In genomic region chr1:210332719-210333398, GRCh38 we compare ENCODE assay signal across 9 cellular contexts. TPM values are rescaled to one million over a fixed set of nuclear protein-coding genes. Genes with fewer than 3 reads are reported as not detected.
DNase-seq lines count a peak whose midpoint lies in the region; ATAC-seq and TF ChIP-seq lines count a peak whose summit lies in the region.
"Had no signal": no experiment of that assay in that cellular context is flagged by ENCODE, and none has a peak within 500 bp of the region (broad histone marks: within the 10 kb centered on the region; RNA-seq: fewer than 3 reads in every experiment).

No MANE protein-coding gene starts in this region.

- H3K4me1 ChIP-seq in foreskin keratinocyte (peaks cover 8% of the 10 kb centered on the region), BE2C (peaks cover 7% of the 10 kb centered on the region), right cardiac atrium (ENCODE audit: control insufficient read depth, insufficient read depth, low read length) (no peaks in the 10 kb centered on the region), A673 (ENCODE audit: insufficient read depth, low read length, poor library complexity, severe bottlenecking) (peaks cover 11% of the 10 kb centered on the region)

- DNase-seq in RPMI8226 (peak; percentile 23), foreskin keratinocyte (peak; percentile 78 to 80), left ventricle myocardium superior (no peak), BE2C (no peak), right cardiac atrium (no peak), A673 (ENCODE audit: low spot score) (no peak)

- ATAC-seq in GM19023 (IDR thresholded peaks at IDR 0.05; ENCODE audit: unreplicated experiment): peak; percentile 81
- ATAC-seq in HG02870 (IDR thresholded peaks at IDR 0.05; ENCODE audit: unreplicated experiment): peak; percentile 77
- ATAC-seq in foreskin keratinocyte: peak; percentile 60
- no peak for ATAC-seq in left ventricle myocardium superior
- no peak for ATAC-seq in right cardiac atrium
- ATAC-seq: Panc1 had no signal

- H3K4me3 ChIP-seq in BE2C (ENCODE audit: low read depth, low read length): no peak overlapping the region
- no peak overlapping the region for H3K4me3 ChIP-seq in right cardiac atrium (ENCODE audit: low read length)
- no peak overlapping the region for H3K4me3 ChIP-seq in A673 (ENCODE audit: low read depth, low read length, poor library complexity, severe bottlenecking)

- intact Hi-C loops in left ventricle myocardium superior (cut with micrococcal nuclease) (no loop called here), right cardiac atrium (cut with DNase I) (no loop called here), A673 (cut with micrococcal nuclease; ENCODE audit: unreplicated experiment) (no loop called here)

- no peaks in the 10 kb centered on the region for H3K36me3 ChIP-seq in BE2C
- H3K36me3 ChIP-seq in A673 (ENCODE audit: insufficient read depth, low read length, poor library complexity, severe bottlenecking): no peaks in the 10 kb centered on the region

- H3K27me3 ChIP-seq in foreskin keratinocyte (no peaks in the 10 kb centered on the region), BE2C (no peaks in the 10 kb centered on the region), right cardiac atrium (ENCODE audit: control insufficient read depth, insufficient read depth) (no peaks in the 10 kb centered on the region), A673 (replicated peaks; ENCODE audit: insufficient read depth, low read depth, low read length, poor library complexity) (no peaks in the 10 kb centered on the region)

- no peak overlapping the region for H3K27ac ChIP-seq in foreskin keratinocyte
- no peak overlapping the region for H3K27ac ChIP-seq in right cardiac atrium (ENCODE audit: low read length)
- no peak overlapping the region for H3K27ac ChIP-seq in A673 (ENCODE audit: low read depth, low read length, poor library complexity, severe bottlenecking)

- CTCF ChIA-PET in A673 (lab: Charles Lee): no interaction called here

- POLR2A ChIA-PET in A673 (lab: Charles Lee; ENCODE audit: low non-redundant PET): no interaction called here

- TF ChIP-seq CTCF in foreskin keratinocyte (conservative IDR thresholded peaks at IDR 0.05): no peak
- no peak for TF ChIP-seq CTCF in BE2C (IDR thresholded peaks at IDR 0.05; ENCODE audit: low read depth, low read length)
- TF ChIP-seq CTCF in A673 (conservative IDR thresholded peaks at IDR 0.05; ENCODE audit: low read depth, low read length): no peak

- 85% methylated on average over 4 of the region's 4 CpGs for WGBS in right cardiac atrium

- no TSS peak for BruUV-seq in A673 (replicated peaks; lab: Mats Ljungman, UMichigan)

- no peaks in the 10 kb centered on the region for H3K9me3 ChIP-seq in BE2C
- no peaks in the 10 kb centered on the region for H3K9me3 ChIP-seq in right cardiac atrium (ENCODE audit: control insufficient read depth, low read length)
- H3K9me3 ChIP-seq in A673 (ENCODE audit: low read depth, low read length, poor library complexity, severe bottlenecking): no peaks in the 10 kb centered on the region

RNA-seq across cellular contexts. Expression of gene HHAT, which starts 4.2 kb away (rescaled TPM):
- 4.2 and 4.7 TPM in 2 replicates for total RNA-seq in foreskin keratinocyte
- 2.3 and 2.5 TPM in 2 replicates for polyA plus RNA-seq in foreskin keratinocyte
- 1.9 TPM for total RNA-seq in left ventricle myocardium superior
- polyA plus RNA-seq in BE2C (2012; ENCODE audit: insufficient read depth, insufficient read length, low read depth): 10.9 TPM
- 1 to 10 TPM; 2.2 to 2.8 (median 2.5) TPM for total RNA-seq in right cardiac atrium
- polyA plus RNA-seq in right cardiac atrium: 1.6 TPM
- 2.7 and 3.0 TPM in 2 replicates for total RNA-seq in A673 (2021)

Comparison
In these comparisons a context has a peak if more than half of its experiments do, and no peak if none do; other contexts are left out.
1. ATAC-seq: peak in GM19023 (single experiment), HG02870 (single experiment) and foreskin keratinocyte (single experiment); none in left ventricle myocardium superior (single experiment) and right cardiac atrium (0 of 2).
2. DNase-seq: peak in RPMI8226 (single experiment) and foreskin keratinocyte (2 of 2); none in left ventricle myocardium superior (single experiment), BE2C (single experiment), right cardiac atrium (0 of 3) and A673 (single experiment).